Comparison of ENCODE assay signal across 8 cellular contexts in genomic region chr1:207868769-207869721, GRCh38. TPM values are rescaled to one million over a fixed set of nuclear protein-coding genes. Genes with fewer than 3 reads are reported as not detected.
DNase-seq lines count a peak whose midpoint lies in the region; ATAC-seq and TF ChIP-seq lines count a peak whose summit lies in the region.

No MANE protein-coding gene starts in this region.

- no TSS peak for BruUV-seq in PC-3 (replicated peaks; lab: Mats Ljungman, UMichigan)

- H3K4me3 ChIP-seq in PC-3 (ENCODE audit: low read length) (peak overlapping the region; percentile 98), esophagus squamous epithelium (peak overlapping the region; percentile 69 to 95 (median 84)), muscle layer of duodenum (ENCODE audit: low read depth in 1 of 2, low read length in 2 of 2) (peak overlapping the region; percentile 66 to 86)

- in situ Hi-C loops in Caki2 (cut with HindIII; ENCODE audit: low pct_unique_long_range_greater_than_20kb, low sequenced_read_pairs) = no loop called here

- H3K36me3 ChIP-seq in PC-3 (ENCODE audit: low read depth, low read length) (peaks cover 23% of the 10 kb centered on the region), esophagus squamous epithelium (peaks cover 0 to 24% (median 3%) of the 10 kb centered on the region in 3 donors), muscle layer of duodenum (ENCODE audit: control insufficient read depth in 1 of 2, insufficient read depth in 2 of 2, low read length in 2 of 2) (peaks cover 0 to 4% of the 10 kb centered on the region in 2 donors)

- TF ChIP-seq CTCF in PC-3 (conservative IDR thresholded peaks at IDR 0.05; ENCODE audit: low read depth, low read length) (peak; percentile 66), esophagus squamous epithelium (IDR thresholded peaks at IDR 0.05) (peak; percentile 67 to 99 (median 94))

- H3K9ac ChIP-seq in PC-3 (ENCODE audit: low read length) = peak overlapping the region; percentile 97

- H3K27ac ChIP-seq in PC-3 (ENCODE audit: low read length) (peak overlapping the region; percentile 76), esophagus squamous epithelium (peak overlapping the region; percentile 95 to 98 (median 96)), muscle layer of duodenum (ENCODE audit: low read length) (peak overlapping the region; percentile 77)

- peak overlapping the region; percentile 78 for H2AFZ ChIP-seq in PC-3 (ENCODE audit: low read length)

- intact Hi-C loops in PC-3 (cut with micrococcal nuclease) (loop anchor here (1.0 kb wide), 2 partner anchors 21 to 41 kb away; no protein-coding TSS in a partner anchor), esophagus squamous epithelium (cut with DNase I) (loop anchor here (5.0 kb wide), 1 partner anchor 42 kb away; no protein-coding TSS in a partner anchor)

- DNase-seq in Caki2 (ENCODE audit: low read depth) = peak; percentile 70
- peak; percentile 91 for DNase-seq in PC-3
- DNase-seq in activated T-helper 1 cell treated with Interleukin-2 at 50 U/mL for 16 hours (ENCODE audit: low read depth) = peak; percentile 68
- no peak for DNase-seq in esophagus squamous epithelium (lab: John Stamatoyannopoulos, UW)
- peak; percentile 76 for DNase-seq in stimulated activated naive CD8-positive, alpha-beta T cell treated with anti-CD3 and anti-CD28 coated beads, Interleukin-15, Interleukin-2, amounts not matched to agents 100 U/mL and 50 U/mL, for 24 hours

- peaks cover 47% of the 10 kb centered on the region for H3K4me1 ChIP-seq in PC-3 (ENCODE audit: insufficient read depth, low read length)
- H3K4me1 ChIP-seq in esophagus squamous epithelium = peaks cover 46 to 95% (median 56%) of the 10 kb centered on the region in 3 donors
- H3K4me1 ChIP-seq in muscle layer of duodenum (ENCODE audit: control insufficient read depth in 1 of 2, insufficient read depth in 2 of 2, low read length in 2 of 2) = peaks cover 38 to 61% of the 10 kb centered on the region in 2 donors

- no peaks in the 10 kb centered on the region for H3F3A ChIP-seq in PC-3 (ENCODE audit: low read length, unreplicated experiment)

- WGBS in esophagus squamous epithelium, 2 donors = 15 to 26% methylated on average over 6 to 9 of the region's 87 CpGs

- ATAC-seq in GM19397 (IDR thresholded peaks at IDR 0.05; ENCODE audit: unreplicated experiment) = peak; percentile 64
- peak; percentile 56 for ATAC-seq in HG03571 (IDR thresholded peaks at IDR 0.05; ENCODE audit: unreplicated experiment)
- ATAC-seq in PC-3 = peak; percentile 71
- peak; percentile 50 for ATAC-seq in stimulated activated naive CD8-positive, alpha-beta T cell treated with anti-CD3 and anti-CD28 coated beads, Interleukin-15, Interleukin-2, amounts not matched to agents 100 U/mL and 50 U/mL, for 24 hours

- peak overlapping the region; percentile 100 for H3K4me2 ChIP-seq in PC-3 (ENCODE audit: low read length)

- peaks cover 44% of the 10 kb centered on the region for H3K79me2 ChIP-seq in PC-3 (ENCODE audit: low read length)

- no peaks in the 10 kb centered on the region for H3K9me2 ChIP-seq in PC-3 (replicated peaks; ENCODE audit: low read length)

- no peaks in the 10 kb centered on the region for H3K9me3 ChIP-seq in PC-3 (ENCODE audit: low read length)
- no peaks in the 10 kb centered on the region for H3K9me3 ChIP-seq in esophagus squamous epithelium
- H3K9me3 ChIP-seq in muscle layer of duodenum (ENCODE audit: control insufficient read depth in 1 of 2, low read length in 2 of 2) = no peaks in the 10 kb centered on the region

- H4K20me1 ChIP-seq in PC-3 (ENCODE audit: low read length) = no peaks in the 10 kb centered on the region

- CTCF ChIA-PET in PC-3 (lab: Charles Lee) = interaction anchor here (0.6 to 1.9 kb wide), 11 partner anchors 16 to 94 kb away, joined by 3 to 20 read pairs (median 6); no protein-coding TSS in a partner anchor

- H3K27me3 ChIP-seq in PC-3 (ENCODE audit: low read length) = no peaks in the 10 kb centered on the region
- no peaks in the 10 kb centered on the region for H3K27me3 ChIP-seq in esophagus squamous epithelium
- H3K27me3 ChIP-seq in muscle layer of duodenum (ENCODE audit: low read depth, low read length) = no peaks in the 10 kb centered on the region

- TF ChIP-seq POLR2A in esophagus squamous epithelium (IDR thresholded peaks at IDR 0.05) = peak in 2 of 4 donors; percentile 80 to 84

- POLR2A ChIA-PET in PC-3 (lab: Charles Lee; ENCODE audit: unreplicated experiment) = interaction anchor here (0.6 to 1.2 kb wide), 9 partner anchors 16 to 375 kb away, joined by 3 to 5 read pairs (median 4); partner anchors contain the start of gene PLXNA2

RNA-seq across cellular contexts. Expression of gene CD34, which starts 41.9 kb away (rescaled TPM):
- not detected in 2 replicates for total RNA-seq in Caki2 (2014; rRNA removed; shearing (Covaris generic); ENCODE audit: low replicate concordance)
- total RNA-seq in PC-3 (2014; rRNA removed) (not detected in 2 replicates), esophagus squamous epithelium (10 to 100 TPM in 2 of 4 donors, 1 to 10 TPM in 2; 1.3 to 32.2 (median 11.0) TPM)
